1 cellular context compared by ENCODE assay signal in the genomic region with DNA sequence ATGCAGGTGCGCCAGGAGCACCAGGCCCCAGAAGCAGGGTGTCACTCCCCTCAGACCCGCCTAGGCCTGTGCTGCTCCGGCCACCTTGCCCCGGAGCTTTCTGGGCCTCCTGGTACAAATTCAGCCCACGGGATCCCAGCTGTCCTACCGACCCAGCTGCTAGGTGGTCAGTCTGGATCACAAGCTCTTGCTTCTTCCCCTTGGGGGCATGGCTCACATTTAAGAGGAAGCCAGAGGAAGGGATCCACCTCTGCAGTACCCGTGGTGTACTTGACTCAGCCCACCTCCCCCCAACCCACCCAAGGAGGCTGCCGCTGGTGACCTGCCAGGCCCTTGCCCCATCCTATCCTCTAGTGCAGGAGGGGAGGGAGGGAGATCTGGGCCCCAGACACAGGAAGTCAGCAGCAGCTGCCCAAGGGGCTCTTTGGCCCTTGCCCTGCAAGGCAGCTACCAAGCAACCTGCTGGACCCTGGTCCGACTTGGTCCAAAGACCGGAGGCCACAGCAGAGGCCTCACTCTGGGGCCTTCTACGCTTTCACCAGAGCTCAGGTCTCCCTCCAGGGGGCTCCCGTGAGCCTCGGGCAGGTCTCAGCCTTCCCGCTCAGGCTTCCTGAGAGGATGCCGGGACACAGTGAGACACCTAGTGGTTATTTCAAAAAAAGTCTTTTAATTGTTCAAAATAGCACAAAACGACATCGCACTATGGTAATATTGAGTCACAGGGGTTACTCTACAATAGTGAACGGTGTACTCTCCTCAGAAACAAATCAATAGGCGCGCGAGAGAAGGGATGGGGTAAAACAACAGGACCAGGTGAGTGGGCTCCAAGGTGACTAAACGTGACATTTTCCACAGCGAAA.
TF ChIP-seq lines count a peak whose summit lies in the region.

No MANE protein-coding gene starts in this region.

TF ChIP-seq in GM23338, 12 proteins besides CTCF, POLR2A, EP300 and RAD21 (continued from another document):
- TF ChIP-seq EZH2phosphoT487 (IDR thresholded peaks at IDR 0.05; ENCODE audit: unreplicated experiment) (no peak), CREB1 (CRISPR knock-in tag; IDR thresholded peaks at IDR 0.05; ENCODE audit: low read depth) (no peak), ZNF114 (CRISPR knock-in tag; IDR thresholded peaks at IDR 0.05) (no peak), POLR2AphosphoS5 (IDR thresholded peaks at IDR 0.05; ENCODE audit: low read depth) (no peak), ZNF462 (CRISPR knock-in tag; IDR thresholded peaks at IDR 0.05) (no peak)
